Comparison of ENCODE assay signal across 29 cellular contexts in the genomic region with DNA sequence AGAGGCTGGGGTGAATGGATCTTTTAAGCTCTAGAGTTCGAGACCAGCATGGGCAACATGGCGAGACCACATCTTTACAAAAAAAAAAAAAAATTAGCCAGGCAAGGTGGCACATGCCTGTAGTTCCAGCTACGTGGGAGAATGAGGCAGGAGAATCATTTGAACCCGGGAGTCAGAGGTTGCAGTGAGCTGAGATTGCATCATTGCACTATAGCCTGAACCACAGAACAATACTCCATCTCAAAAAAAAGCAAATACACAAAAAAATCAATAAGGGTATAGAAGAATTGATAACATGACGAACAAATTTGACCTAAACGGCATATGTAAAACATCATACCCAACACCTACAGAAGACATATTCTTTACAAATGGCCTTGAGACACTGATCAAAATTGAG.
"Had no signal": no experiment of that assay in that cellular context is flagged by ENCODE, and none has a peak within 500 bp of the region (broad histone marks: within the 10 kb centered on the region; RNA-seq: fewer than 3 reads in every experiment).

No MANE protein-coding gene starts in this region.

- H3K4me3 ChIP-seq: stomach, suprapubic skin, testis, thoracic aorta, thyroid gland, tibial artery, tibial nerve, transverse colon, upper lobe of left lung, upper lobe of right lung, uterus, vagina had no signal

- H3K4me1 Mint-ChIP-seq: stimulated activated effector memory CD8-positive, alpha-beta T cell treated with anti-CD3 and anti-CD28 coated beads, Interleukin-12 subunit alpha, Interleukin-12 subunit beta, amount 100 ng/mL, for 72 hours; stimulated activated memory B cell treated with anti-CD40 and anti-IgM and Interleukin-4, amounts not matched to agents 10 μg/mL and 1 μg/mL and 100 μg/mL, for 72 hours; stimulated activated naive B cell treated with anti-CD40 and anti-IgM and Interleukin-4, amounts not matched to agents 10 μg/mL and 1 μg/mL and 100 μg/mL, for 72 hours; stimulated activated naive CD8-positive, alpha-beta T cell treated with anti-CD3 and anti-CD28 coated beads, Interleukin-15, amount 100 ng/mL, for 72 hours had no signal

- H3K27ac Mint-ChIP-seq: stimulated activated effector memory CD8-positive, alpha-beta T cell treated with anti-CD3 and anti-CD28 coated beads, Interleukin-12 subunit alpha, Interleukin-12 subunit beta, amount 100 ng/mL, for 72 hours; stimulated activated memory B cell treated with anti-CD40 and anti-IgM and Interleukin-4, amounts not matched to agents 10 μg/mL and 1 μg/mL and 100 μg/mL, for 72 hours; stimulated activated naive B cell treated with anti-CD40 and anti-IgM and Interleukin-4, amounts not matched to agents 10 μg/mL and 1 μg/mL and 100 μg/mL, for 72 hours; stimulated activated naive CD8-positive, alpha-beta T cell treated with anti-CD3 and anti-CD28 coated beads, Interleukin-15, amount 100 ng/mL, for 72 hours; stimulated activated naive CD8-positive, alpha-beta T cell treated with anti-CD3 and anti-CD28 coated beads, Interleukin-15, Interleukin-2, amounts not matched to agents 100 ng/mL and 50 ng/mL, for 24 hours; type B pancreatic cell had no signal

- H3K36me3 ChIP-seq: stomach, suprapubic skin, thoracic aorta, thyroid gland, tibial artery, tibial nerve, transverse colon, upper lobe of left lung, upper lobe of right lung, vagina had no signal

- H3K4me1 ChIP-seq: suprapubic skin, testis, tibial artery, tibial nerve, upper lobe of left lung, upper lobe of right lung, uterus, vagina had no signal

- H3K9me3 ChIP-seq: stomach, suprapubic skin, testis, thoracic aorta, thyroid gland, tibial artery, tibial nerve, transverse colon, upper lobe of left lung, upper lobe of right lung, uterus, vagina had no signal

- H3K27me3 ChIP-seq: stomach, suprapubic skin, testis, thyroid gland, tibial artery, tibial nerve, transverse colon, upper lobe of left lung, upper lobe of right lung, uterus, vagina had no signal

- ATAC-seq: stimulated activated effector memory CD8-positive, alpha-beta T cell treated with anti-CD3 and anti-CD28 coated beads, Interleukin-12 subunit alpha, Interleukin-12 subunit beta, amount 100 ng/mL, for 72 hours; stimulated activated memory B cell treated with anti-CD40 and anti-IgM and Interleukin-4, amounts not matched to agents 10 μg/mL and 1 μg/mL and 100 μg/mL, for 72 hours; stimulated activated naive B cell treated with anti-CD40 and anti-IgM and Interleukin-4, amounts not matched to agents 10 μg/mL and 1 μg/mL and 100 μg/mL, for 72 hours; stimulated activated naive CD8-positive, alpha-beta T cell treated with anti-CD3 and anti-CD28 coated beads, Interleukin-15, amount 100 ng/mL, for 72 hours; stimulated activated naive CD8-positive, alpha-beta T cell treated with anti-CD3 and anti-CD28 coated beads, Interleukin-15, Interleukin-2, amounts not matched to agents 100 U/mL and 50 U/mL, for 24 hours; upper lobe of right lung had no signal

- H3K27ac ChIP-seq: stomach, suprapubic skin, testis, thoracic aorta, thyroid gland, tibial artery, tibial nerve, transverse colon, upper lobe of left lung, upper lobe of right lung, uterus, vagina had no signal

- FAIRE-seq: urothelium cell line had no signal

- DNase-seq: stimulated activated CD4-positive, alpha-beta T cell treated with anti-CD3 and anti-CD28 coated beads, Interleukin-2, amount 100 ng/mL, for 48 hours; stimulated activated CD4-positive, alpha-beta T cell treated with anti-CD3 and anti-CD28 coated beads, Interleukin-4, amount 100 ng/mL, for 1 hour; stimulated activated CD4-positive, alpha-beta T cell treated with anti-CD3 and anti-CD28 coated beads, Interleukin-4, amount 100 ng/mL, for 24 hours; stimulated activated CD4-positive, alpha-beta T cell treated with anti-CD3 and anti-CD28 coated beads, Interleukin-4, amount 100 ng/mL, for 4 hours; stimulated activated CD8-positive, alpha-beta memory T cell treated with anti-CD3 and anti-CD28 coated beads, Interleukin-4, amount 100 ng/mL, for 48 hours; stimulated activated naive B cell treated with anti-CD40 and anti-IgM and Interleukin-4, amounts not matched to agents 10 μg/mL and 1 μg/mL and 100 μg/mL, for 72 hours; stimulated activated naive CD4-positive, alpha-beta T cell; stimulated activated naive CD4-positive, alpha-beta T cell treated with Interleukin-2 at 50 U/mL for 16 hours; stimulated activated naive CD8-positive, alpha-beta T cell treated with anti-CD3 and anti-CD28 coated beads, Interleukin-15, amount 100 ng/mL, for 72 hours; stimulated activated naive CD8-positive, alpha-beta T cell treated with anti-CD3 and anti-CD28 coated beads, Interleukin-15, Interleukin-2, amounts not matched to agents 100 U/mL and 50 U/mL, for 24 hours; stomach; substantia nigra; testis; thyroid gland; tibial artery; transverse colon; trophoblast cell; upper lobe of left lung; upper lobe of right lung; uterus had no signal

- H3K36me3 Mint-ChIP-seq: stimulated activated effector memory CD8-positive, alpha-beta T cell treated with anti-CD3 and anti-CD28 coated beads, Interleukin-12 subunit alpha, Interleukin-12 subunit beta, amount 100 ng/mL, for 72 hours; stimulated activated memory B cell treated with anti-CD40 and anti-IgM and Interleukin-4, amounts not matched to agents 10 μg/mL and 1 μg/mL and 100 μg/mL, for 72 hours; stimulated activated naive B cell treated with anti-CD40 and anti-IgM and Interleukin-4, amounts not matched to agents 10 μg/mL and 1 μg/mL and 100 μg/mL, for 72 hours; type B pancreatic cell had no signal

- H3K4me3 Mint-ChIP-seq: stimulated activated effector memory CD8-positive, alpha-beta T cell treated with anti-CD3 and anti-CD28 coated beads, Interleukin-12 subunit alpha, Interleukin-12 subunit beta, amount 100 ng/mL, for 72 hours; stimulated activated memory B cell treated with anti-CD40 and anti-IgM and Interleukin-4, amounts not matched to agents 10 μg/mL and 1 μg/mL and 100 μg/mL, for 72 hours; stimulated activated naive B cell treated with anti-CD40 and anti-IgM and Interleukin-4, amounts not matched to agents 10 μg/mL and 1 μg/mL and 100 μg/mL, for 72 hours; stimulated activated naive CD8-positive, alpha-beta T cell treated with anti-CD3 and anti-CD28 coated beads, Interleukin-15, amount 100 ng/mL, for 72 hours; stimulated activated naive CD8-positive, alpha-beta T cell treated with anti-CD3 and anti-CD28 coated beads, Interleukin-15, Interleukin-2, amounts not matched to agents 100 ng/mL and 50 ng/mL, for 24 hours; type B pancreatic cell had no signal

- H3K27me3 Mint-ChIP-seq: stimulated activated memory B cell treated with anti-CD40 and anti-IgM and Interleukin-4, amounts not matched to agents 10 μg/mL and 1 μg/mL and 100 μg/mL, for 72 hours; stimulated activated naive B cell treated with anti-CD40 and anti-IgM and Interleukin-4, amounts not matched to agents 10 μg/mL and 1 μg/mL and 100 μg/mL, for 72 hours; stimulated activated naive CD8-positive, alpha-beta T cell treated with anti-CD3 and anti-CD28 coated beads, Interleukin-15, amount 100 ng/mL, for 72 hours; stimulated activated naive CD8-positive, alpha-beta T cell treated with anti-CD3 and anti-CD28 coated beads, Interleukin-15, Interleukin-2, amounts not matched to agents 100 ng/mL and 50 ng/mL, for 24 hours had no signal

- H3K9me3 Mint-ChIP-seq: stimulated activated memory B cell treated with anti-CD40 and anti-IgM and Interleukin-4, amounts not matched to agents 10 μg/mL and 1 μg/mL and 100 μg/mL, for 72 hours; stimulated activated naive B cell treated with anti-CD40 and anti-IgM and Interleukin-4, amounts not matched to agents 10 μg/mL and 1 μg/mL and 100 μg/mL, for 72 hours; stimulated activated naive CD8-positive, alpha-beta T cell treated with anti-CD3 and anti-CD28 coated beads, Interleukin-15, Interleukin-2, amounts not matched to agents 100 ng/mL and 50 ng/mL, for 24 hours; type B pancreatic cell had no signal
